In the genomic region with DNA sequence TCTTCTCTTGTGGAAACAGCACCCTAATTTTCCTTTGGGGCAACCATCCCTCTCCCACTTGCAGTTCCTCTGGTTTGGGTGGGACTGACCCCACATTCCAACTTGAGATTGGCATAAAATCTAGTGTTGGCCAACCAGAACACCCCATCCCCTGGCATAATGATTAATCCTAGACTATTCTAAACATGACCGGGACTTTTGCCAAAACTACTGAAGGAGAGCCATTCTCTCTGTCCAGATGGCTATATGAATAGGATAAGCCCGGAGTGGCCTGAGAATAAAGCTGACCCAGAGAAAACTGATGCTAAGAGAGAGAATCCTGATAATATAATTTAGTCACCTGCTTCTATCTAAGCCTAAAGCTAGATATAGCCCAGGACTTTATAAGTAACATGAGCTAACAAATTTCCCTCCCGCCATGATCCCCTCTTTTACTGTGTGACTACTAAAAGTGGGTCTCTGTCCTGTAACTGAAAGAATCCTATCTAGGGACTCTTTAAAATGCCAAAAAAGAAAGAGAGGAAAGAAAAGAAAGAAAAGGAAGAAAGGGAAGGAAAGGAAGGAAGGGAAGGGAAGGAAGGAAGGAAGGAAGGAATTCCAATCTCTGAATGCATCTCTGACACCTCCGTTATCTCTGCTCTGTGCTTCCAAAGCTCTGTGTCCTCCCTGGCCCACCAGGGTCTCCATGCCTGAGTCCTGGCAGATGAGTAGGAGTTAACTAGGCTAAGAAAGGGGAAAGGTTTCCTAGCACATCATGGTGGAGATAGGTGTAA, we compare ENCODE assay signal across 10 cellular contexts. TPM values are rescaled to one million over a fixed set of nuclear protein-coding genes. Genes with fewer than 3 reads are reported as not detected.
A peak's percentile ranks its signal among the peaks of the same experiment; 100 is the strongest.
DNase-seq lines count a peak whose midpoint lies in the region; ATAC-seq, FAIRE-seq and TF ChIP-seq lines count a peak whose summit lies in the region.
"Had no signal": no experiment of that assay in that cellular context is flagged by ENCODE, and none has a peak within 500 bp of the region (broad histone marks: within the 10 kb centered on the region; RNA-seq: fewer than 3 reads in every experiment).

No MANE protein-coding gene starts in this region.

- no peaks in the 10 kb centered on the region for H3K9me3 ChIP-seq in hepatocyte (ENCODE audit: low read depth)
- H3K9me3 ChIP-seq: body of pancreas had no signal

- no peak overlapping the region for H2AFZ ChIP-seq in hepatocyte

- TF ChIP-seq CTCF in epithelial cell of proximal tubule (conservative IDR thresholded peaks at IDR 0.05; ENCODE audit: low read depth, low read length) (no peak), hepatocyte (IDR thresholded peaks at IDR 0.05; ENCODE audit: poor library complexity) (no peak)

- H3K4me1 ChIP-seq in hepatocyte (ENCODE audit: insufficient read depth), result no peaks in the 10 kb centered on the region
- H3K4me1 ChIP-seq: body of pancreas had no signal

- no peak overlapping the region for H3K4me3 Mint-ChIP-seq in activated CD8-positive, alpha-beta memory T cell treated with anti-CD3 and anti-CD28 coated beads, Interleukin-2, amount 10 ng/mL, durations not matched to agents 7 days and 5 days

- H3K27me3 Mint-ChIP-seq in activated CD8-positive, alpha-beta memory T cell treated with anti-CD3 and anti-CD28 coated beads, Interleukin-2, amount 10 ng/mL, durations not matched to agents 7 days and 5 days, result peaks cover 24% of the 10 kb centered on the region

- no peak for DNase-seq in activated CD8-positive, alpha-beta memory T cell treated with anti-CD3 and anti-CD28 coated beads, Interleukin-2, amount 10 ng/mL, durations not matched to agents 7 days and 5 days
- DNase-seq in activated CD8-positive, alpha-beta memory T cell treated with anti-CD3 and anti-CD28 coated beads, Interleukin-2, amount 50 U/mL, for 4 hours, result no peak
- peak; percentile 51 for DNase-seq in RCC 7860 (ENCODE audit: low spot score)
- DNase-seq in epithelial cell of proximal tubule (ENCODE audit: low read depth), result peak; percentile 71
- peak; percentile 77 for DNase-seq in renal cortical epithelial cell (ENCODE audit: low read depth)
- DNase-seq in stimulated activated naive CD4-positive, alpha-beta T cell treated with Interleukin-2 at 50 U/mL for 16 hours (lab: John Stamatoyannopoulos, UW), result no peak
- no peak for DNase-seq in hepatocyte (ENCODE audit: low spot score)
- no peak for DNase-seq in germinal center (ENCODE audit: low spot score)
- DNase-seq: body of pancreas, SHP77 treated with DMSO at 0.1 percent for 48 hours had no signal

- peak overlapping the region; percentile 39 for H3K27ac Mint-ChIP-seq in activated CD8-positive, alpha-beta memory T cell treated with anti-CD3 and anti-CD28 coated beads, Interleukin-2, amount 10 ng/mL, durations not matched to agents 7 days and 5 days

- H3K27me3 ChIP-seq in hepatocyte, result no peaks in the 10 kb centered on the region
- H3K27me3 ChIP-seq: body of pancreas had no signal

- FAIRE-seq in RCC 7860 (lab: Jason Lieb, UNC), result peak; percentile 63

- H3K4me1 Mint-ChIP-seq in activated CD8-positive, alpha-beta memory T cell treated with anti-CD3 and anti-CD28 coated beads, Interleukin-2, amount 10 ng/mL, durations not matched to agents 7 days and 5 days, result peaks cover 2% of the 10 kb centered on the region

- no peaks in the 10 kb centered on the region for H4K20me1 ChIP-seq in hepatocyte (ENCODE audit: insufficient read depth, poor library complexity, severe bottlenecking)

- 78% methylated on average over 4 of the region's 4 CpGs for WGBS in hepatocyte (ENCODE audit: low lambda C conversion rate, missing lambda C conversion rate)

- no peaks in the 10 kb centered on the region for H3K36me3 ChIP-seq in hepatocyte (replicated peaks; ENCODE audit: insufficient read depth, low read depth)

- no peak overlapping the region for H3K27ac ChIP-seq in hepatocyte
- H3K27ac ChIP-seq: body of pancreas had no signal

- no peaks in the 10 kb centered on the region for H3K9me2 ChIP-seq in hepatocyte (replicated peaks; ENCODE audit: insufficient read depth)

- H3K79me2 ChIP-seq in hepatocyte, result no peaks in the 10 kb centered on the region

- H3K9me3 Mint-ChIP-seq in activated CD8-positive, alpha-beta memory T cell treated with anti-CD3 and anti-CD28 coated beads, Interleukin-2, amount 10 ng/mL, durations not matched to agents 7 days and 5 days (ENCODE audit: low read depth), result peaks cover 14% of the 10 kb centered on the region

- CTCF ChIA-PET in activated CD8-positive, alpha-beta memory T cell treated with anti-CD3 and anti-CD28 coated beads, Interleukin-2, amount 10 ng/mL, durations not matched to agents 7 days and 5 days (lab: Charles Lee), result interaction anchor here (2.6 kb wide), 1 partner anchor 9 kb away, joined by 10 read pairs; no protein-coding TSS in a partner anchor

- H3K4me3 ChIP-seq in epithelial cell of proximal tubule (ENCODE audit: low read depth, low read length) (no peak overlapping the region), hepatocyte (no peak overlapping the region)
- H3K4me3 ChIP-seq: body of pancreas had no signal

- no peak overlapping the region for H3K4me2 ChIP-seq in hepatocyte

- no peak for ATAC-seq in activated CD8-positive, alpha-beta memory T cell treated with anti-CD3 and anti-CD28 coated beads, Interleukin-2, amount 10 ng/mL, durations not matched to agents 7 days and 5 days
- ATAC-seq: body of pancreas had no signal

- H3K36me3 Mint-ChIP-seq in activated CD8-positive, alpha-beta memory T cell treated with anti-CD3 and anti-CD28 coated beads, Interleukin-2, amount 10 ng/mL, durations not matched to agents 7 days and 5 days, result peaks cover 3% of the 10 kb centered on the region

RNA-seq across cellular contexts. Expression of gene NRDC, which starts 28.0 kb away (rescaled TPM):
- total RNA-seq in activated CD8-positive, alpha-beta memory T cell treated with anti-CD3 and anti-CD28 coated beads, Interleukin-2, amount 10 ng/mL, durations not matched to agents 7 days and 5 days, result 100 to 1,000 TPM; 190 to 208 TPM
- total RNA-seq in epithelial cell of proximal tubule (46.0 and 52.4 TPM in 2 replicates), renal cortical epithelial cell (62.9 and 116 TPM in 2 replicates), hepatocyte (77.3 and 82.2 TPM in 2 replicates)
- polyA plus RNA-seq in hepatocyte, result 89.4 and 115 TPM in 2 replicates

Comparison
In these comparisons a context has a peak if more than half of its experiments do, and no peak if none do; other contexts are left out.
1. DNase-seq: peak in RCC 7860 (single experiment), epithelial cell of proximal tubule (single experiment) and renal cortical epithelial cell (single experiment); none in activated CD8-positive, alpha-beta memory T cell treated with anti-CD3 and anti-CD28 coated beads, Interleukin-2, amount 10 ng/mL, durations not matched to agents 7 days and 5 days (single experiment), activated CD8-positive, alpha-beta memory T cell treated with anti-CD3 and anti-CD28 coated beads, Interleukin-2, amount 50 U/mL, for 4 hours (single experiment), stimulated activated naive CD4-positive, alpha-beta T cell treated with Interleukin-2 at 50 U/mL for 16 hours (single experiment), hepatocyte (single experiment) and germinal center (single experiment).